4 cellular contexts compared by ENCODE assay signal in the genomic region with DNA sequence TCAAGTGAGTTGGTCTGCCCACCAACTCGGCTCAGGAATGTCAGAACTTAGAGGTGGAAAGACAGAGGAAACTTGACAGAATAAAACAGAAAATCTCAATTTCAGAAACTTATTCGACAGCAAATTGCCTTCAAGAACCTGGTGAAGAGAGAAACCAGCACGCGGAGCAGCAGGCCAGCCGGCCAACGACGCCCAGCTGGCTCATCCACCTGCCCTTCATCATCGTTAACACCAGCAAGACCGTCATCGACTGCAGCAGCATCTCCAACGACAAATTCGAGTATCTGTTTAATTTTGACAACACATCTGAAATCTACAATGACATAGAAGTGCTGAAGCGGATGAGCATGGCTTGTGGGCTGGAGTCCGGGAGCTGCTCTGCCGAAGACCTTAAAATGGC.
"Had no signal": no experiment of that assay in that cellular context is flagged by ENCODE, and none has a peak within 500 bp of the region (broad histone marks: within the 10 kb centered on the region; RNA-seq: fewer than 3 reads in every experiment).

No MANE protein-coding gene starts in this region.

- FAIRE-seq: HepG2, K562 had no signal

- H3K27ac ChIP-seq: HL-60 had no signal

- DNase-seq: IMR-90 had no signal

- H3K4me3 ChIP-seq: K562 had no signal
